Comparison of ENCODE assay signal across 2 cellular contexts in genomic region chr2:224711859-224712258, GRCh38.
TF ChIP-seq lines count a peak whose summit lies in the region.

No MANE protein-coding gene starts in this region.

TF ChIP-seq in HepG2, 621 proteins besides CTCF, POLR2A, EP300 and RAD21:
- TF ChIP-seq MEIS1 (CRISPR knock-in tag; IDR thresholded peaks at IDR 0.05; ENCODE audit: borderline replicate concordance) (no peak), ZNF354B (CRISPR knock-in tag; IDR thresholded peaks at IDR 0.05) (no peak), MAFK (conservative IDR thresholded peaks at IDR 0.05 in 1 of 2, IDR thresholded peaks at IDR 0.05 in 1 of 2; ENCODE audit: low read length in 2 of 2) (peak; percentile 98 to 99), ZNF841 (CRISPR knock-in tag; IDR thresholded peaks at IDR 0.05; ENCODE audit: borderline replicate concordance) (no peak), ZNF256 (CRISPR knock-in tag; conservative IDR thresholded peaks at IDR 0.05) (no peak), ZNF138 (CRISPR knock-in tag; IDR thresholded peaks at IDR 0.05; ENCODE audit: low read depth) (no peak), NCOA1 (CRISPR knock-in tag; IDR thresholded peaks at IDR 0.05) (no peak), HDAC2 (CRISPR knock-in tag; IDR thresholded peaks at IDR 0.05) (no peak), HOXD1 (CRISPR knock-in tag; IDR thresholded peaks at IDR 0.05) (no peak), MAFF (IDR thresholded peaks at IDR 0.05; ENCODE audit: low read depth, low read length) (peak; percentile 99), NKX3-1 (CRISPR knock-in tag; IDR thresholded peaks at IDR 0.05) (no peak), ZNF570 (CRISPR knock-in tag; IDR thresholded peaks at IDR 0.05; ENCODE audit: borderline replicate concordance) (no peak)
- TF ChIP-seq, protein P1, sequence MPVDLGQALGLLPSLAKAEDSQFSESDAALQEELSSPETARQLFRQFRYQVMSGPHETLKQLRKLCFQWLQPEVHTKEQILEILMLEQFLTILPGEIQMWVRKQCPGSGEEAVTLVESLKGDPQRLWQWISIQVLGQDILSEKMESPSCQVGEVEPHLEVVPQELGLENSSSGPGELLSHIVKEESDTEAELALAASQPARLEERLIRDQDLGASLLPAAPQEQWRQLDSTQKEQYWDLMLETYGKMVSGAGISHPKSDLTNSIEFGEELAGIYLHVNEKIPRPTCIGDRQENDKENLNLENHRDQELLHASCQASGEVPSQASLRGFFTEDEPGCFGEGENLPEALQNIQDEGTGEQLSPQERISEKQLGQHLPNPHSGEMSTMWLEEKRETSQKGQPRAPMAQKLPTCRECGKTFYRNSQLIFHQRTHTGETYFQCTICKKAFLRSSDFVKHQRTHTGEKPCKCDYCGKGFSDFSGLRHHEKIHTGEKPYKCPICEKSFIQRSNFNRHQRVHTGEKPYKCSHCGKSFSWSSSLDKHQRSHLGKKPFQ (CRISPR knock-in tag; IDR thresholded peaks at IDR 0.05; ENCODE audit: insufficient replicate concordance), result no peak
- TF ChIP-seq, protein P2, sequence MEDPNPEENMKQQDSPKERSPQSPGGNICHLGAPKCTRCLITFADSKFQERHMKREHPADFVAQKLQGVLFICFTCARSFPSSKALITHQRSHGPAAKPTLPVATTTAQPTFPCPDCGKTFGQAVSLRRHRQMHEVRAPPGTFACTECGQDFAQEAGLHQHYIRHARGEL (CRISPR knock-in tag; IDR thresholded peaks at IDR 0.05), result no peak
- TF ChIP-seq, protein P3, sequence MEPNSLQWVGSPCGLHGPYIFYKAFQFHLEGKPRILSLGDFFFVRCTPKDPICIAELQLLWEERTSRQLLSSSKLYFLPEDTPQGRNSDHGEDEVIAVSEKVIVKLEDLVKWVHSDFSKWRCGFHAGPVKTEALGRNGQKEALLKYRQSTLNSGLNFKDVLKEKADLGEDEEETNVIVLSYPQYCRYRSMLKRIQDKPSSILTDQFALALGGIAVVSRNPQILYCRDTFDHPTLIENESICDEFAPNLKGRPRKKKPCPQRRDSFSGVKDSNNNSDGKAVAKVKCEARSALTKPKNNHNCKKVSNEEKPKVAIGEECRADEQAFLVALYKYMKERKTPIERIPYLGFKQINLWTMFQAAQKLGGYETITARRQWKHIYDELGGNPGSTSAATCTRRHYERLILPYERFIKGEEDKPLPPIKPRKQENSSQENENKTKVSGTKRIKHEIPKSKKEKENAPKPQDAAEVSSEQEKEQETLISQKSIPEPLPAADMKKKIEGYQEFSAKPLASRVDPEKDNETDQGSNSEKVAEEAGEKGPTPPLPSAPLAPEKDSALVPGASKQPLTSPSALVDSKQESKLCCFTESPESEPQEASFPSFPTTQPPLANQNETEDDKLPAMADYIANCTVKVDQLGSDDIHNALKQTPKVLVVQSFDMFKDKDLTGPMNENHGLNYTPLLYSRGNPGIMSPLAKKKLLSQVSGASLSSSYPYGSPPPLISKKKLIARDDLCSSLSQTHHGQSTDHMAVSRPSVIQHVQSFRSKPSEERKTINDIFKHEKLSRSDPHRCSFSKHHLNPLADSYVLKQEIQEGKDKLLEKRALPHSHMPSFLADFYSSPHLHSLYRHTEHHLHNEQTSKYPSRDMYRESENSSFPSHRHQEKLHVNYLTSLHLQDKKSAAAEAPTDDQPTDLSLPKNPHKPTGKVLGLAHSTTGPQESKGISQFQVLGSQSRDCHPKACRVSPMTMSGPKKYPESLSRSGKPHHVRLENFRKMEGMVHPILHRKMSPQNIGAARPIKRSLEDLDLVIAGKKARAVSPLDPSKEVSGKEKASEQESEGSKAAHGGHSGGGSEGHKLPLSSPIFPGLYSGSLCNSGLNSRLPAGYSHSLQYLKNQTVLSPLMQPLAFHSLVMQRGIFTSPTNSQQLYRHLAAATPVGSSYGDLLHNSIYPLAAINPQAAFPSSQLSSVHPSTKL (CRISPR knock-in tag; IDR thresholded peaks at IDR 0.05), result no peak

TF ChIP-seq in GM12878, 131 proteins besides CTCF, POLR2A, EP300 and RAD21:
- TF ChIP-seq TAF1 (IDR thresholded peaks at IDR 0.05; ENCODE audit: borderline replicate concordance, low read depth, low read length), result no peak
- no peak for TF ChIP-seq JUNB (IDR thresholded peaks at IDR 0.05)
- TF ChIP-seq SKIL (IDR thresholded peaks at IDR 0.05; ENCODE audit: low read depth, poor library complexity, severe bottlenecking), result no peak
- TF ChIP-seq SIN3A (IDR thresholded peaks at IDR 0.05; ENCODE audit: low read depth, low read length), result no peak
- no peak for TF ChIP-seq ZNF217 (IDR thresholded peaks at IDR 0.05)
TF ChIP-seq in GM12878: peak in this region for 0.
